ENCODE assay signal across 9 cellular contexts in genomic region chr1:156599811-156600210, GRCh38. TPM values are rescaled to one million over a fixed set of nuclear protein-coding genes. Genes with fewer than 3 reads are reported as not detected.
DNase-seq lines count a peak whose midpoint lies in the region; ATAC-seq and TF ChIP-seq lines count a peak whose summit lies in the region.
"Had no signal": no experiment of that assay in that cellular context is flagged by ENCODE, and none has a peak within 500 bp of the region (broad histone marks: within the 10 kb centered on the region; RNA-seq: fewer than 3 reads in every experiment).

No MANE protein-coding gene starts in this region.

- intact Hi-C loops in left lung (cut with DNase I): loop anchor here in 1 of 2 donors (10.0 kb wide), 1 partner anchor 145 kb away; no protein-coding TSS in a partner anchor

- DNase-seq in ELR (ENCODE audit: low read depth): peak; percentile 56
- DNase-seq in T-cell: no peak
- no peak for DNase-seq in left lung
- no peak for DNase-seq in mesenteric fat pad (ENCODE audit: low spot score)
- no peak for DNase-seq in COLO829 (ENCODE audit: low spot score)
- DNase-seq in stimulated activated CD4-positive, alpha-beta T cell treated with anti-CD3 and anti-CD28 coated beads, Interleukin-4, amount 100 ng/mL, for 4 hours: no peak

- POLR2A ChIA-PET in T-cell (lab: Charles Lee): no interaction called here

- H3K36me3 Mint-ChIP-seq in T-cell: peaks cover 25% of the 10 kb centered on the region

- peak overlapping the region in 2 of 3 donors; percentile 79 to 99 for H3K4me3 Mint-ChIP-seq in T-cell

- H3K27me3 Mint-ChIP-seq in T-cell: no peaks in the 10 kb centered on the region

- peaks cover 10 to 27% of the 10 kb centered on the region in 2 donors for H3K4me1 ChIP-seq in left lung

- H3K4me3 ChIP-seq in left lung: peak overlapping the region in 1 of 2 donors; percentile 77

- ATAC-seq in HG03354 (IDR thresholded peaks at IDR 0.05; ENCODE audit: poor library complexity, severe bottlenecking, unreplicated experiment) (peak; percentile 58), T-cell (replicated peaks in 1 of 4) (peak in 1 of 4 experiments; percentile 64), left lung (peak; percentile 7), HG03139 (IDR thresholded peaks at IDR 0.05; ENCODE audit: unreplicated experiment) (no peak)

- CTCF ChIA-PET in T-cell (lab: Charles Lee): interaction anchor here in 1 of 2 donors (1.6 kb wide), 1 partner anchor 9 kb away, joined by 4 read pairs; no protein-coding TSS in a partner anchor

- H3K27ac ChIP-seq in left lung: no peak overlapping the region

- no peaks in the 10 kb centered on the region for H3K9me3 Mint-ChIP-seq in T-cell

- H3K9me3 ChIP-seq in left lung: no peaks in the 10 kb centered on the region

- H3K27ac Mint-ChIP-seq in T-cell: peak overlapping the region in 1 of 2 donors; percentile 36

- H3K27me3 ChIP-seq in left lung: no peaks in the 10 kb centered on the region

- peaks cover 0 to 42% of the 10 kb centered on the region in 2 donors for H3K36me3 ChIP-seq in left lung

- TF ChIP-seq CTCF in left lung (IDR thresholded peaks at IDR 0.05): peak in 1 of 2 donors; percentile 11

- peaks cover 35 to 38% (median 35%) of the 10 kb centered on the region in 3 donors for H3K4me1 Mint-ChIP-seq in T-cell

RNA-seq across cellular contexts. Expression of gene GPATCH4, which starts 1.5 kb away (rescaled TPM):
- total RNA-seq in T-cell (10 to 100 TPM; 34.3 to 41.6 (median 40.6) TPM), left lung (10 to 100 TPM; 16.1 to 29.1 TPM), mesenteric fat pad (40.4 TPM)

RNA-seq across cellular contexts. Expression of gene NAXE, which starts 8.2 kb away (rescaled TPM):
- 10 to 100 TPM; 32.4 to 47.7 (median 41.7) TPM for total RNA-seq in T-cell
- total RNA-seq in left lung: 10 to 100 TPM; 77.6 to 81.6 TPM
- 55.1 TPM for total RNA-seq in mesenteric fat pad

RNA-seq across cellular contexts. Expression of gene HAPLN2, which starts 19.4 kb away (rescaled TPM):
- total RNA-seq in T-cell: under 1 TPM in 1 of 5 donors, not detected in 4; 0.33 TPM
- total RNA-seq in left lung: under 1 TPM in 1 of 2 donors, not detected in 1; 0.18 TPM
- 0.35 TPM for total RNA-seq in mesenteric fat pad
- total RNA-seq: fibroblast of villous mesenchyme had no signal

RNA-seq across cellular contexts. Expression of gene TTC24, which starts 20.3 kb away (rescaled TPM):
- total RNA-seq in T-cell (10 to 100 TPM in 4 of 5 donors, 1 to 10 TPM in 1; 9.9 to 43.6 (median 16.4) TPM), left lung (not detected), mesenteric fat pad (not detected)
- total RNA-seq: fibroblast of villous mesenchyme had no signal

RNA-seq across cellular contexts. Expression of gene IQGAP3, which starts 27.4 kb away (rescaled TPM):
- under 1 TPM in 4 of 5 donors, not detected in 1; 0.13 to 0.19 (median 0.18) TPM for total RNA-seq in T-cell
- 10 to 100 TPM in 1 of 2 donors, 1 to 10 TPM in 1; 2.8 to 10.3 TPM for total RNA-seq in left lung
- total RNA-seq in mesenteric fat pad: 0.55 TPM
